12 cellular contexts compared by ENCODE assay signal in genomic region chr19:4495471-4495870, GRCh38. TPM values are rescaled to one million over a fixed set of nuclear protein-coding genes. Genes with fewer than 3 reads are reported as not detected.
DNase-seq lines count a peak whose midpoint lies in the region; TF ChIP-seq lines count a peak whose summit lies in the region.
"Had no signal": no experiment of that assay in that cellular context is flagged by ENCODE, and none has a peak within 500 bp of the region (broad histone marks: within the 10 kb centered on the region; RNA-seq: fewer than 3 reads in every experiment).

No MANE protein-coding gene starts in this region.

- H3K27ac ChIP-seq in breast epithelium (no peak overlapping the region), endodermal cell (ENCODE audit: low read depth, low read length) (no peak overlapping the region), transverse colon (no peak overlapping the region), hepatocyte (no peak overlapping the region)
- H3K27ac ChIP-seq: testis had no signal

- WGBS in endodermal cell (ENCODE audit: insufficient coverage in 1 of 2, insufficient read length in 1 of 2), 2 experiments = 93 to 98% methylated on average over 7 to 12 of the region's 12 CpGs
- 72 to 100% methylated on average over 3 to 12 of the region's 12 CpGs for WGBS in transverse colon (ENCODE audit: low coverage in 1 of 2), 2 donors
- WGBS in hepatocyte (ENCODE audit: low lambda C conversion rate, missing lambda C conversion rate) = 90% methylated on average over 8 of the region's 12 CpGs

- in situ Hi-C loops in transverse colon (cut with MboI; ENCODE audit: low pct_ligation_motif_present in 1 of 4, low pct_unique_long_range_greater_than_20kb in 1 of 4, low sequenced_read_pairs in 3 of 4) = no loop called here

- H3K9me3 ChIP-seq in breast epithelium (no peaks in the 10 kb centered on the region), endodermal cell (ENCODE audit: control insufficient read depth, low read length) (no peaks in the 10 kb centered on the region), transverse colon (no peaks in the 10 kb centered on the region), hepatocyte (ENCODE audit: low read depth) (no peaks in the 10 kb centered on the region)
- H3K9me3 ChIP-seq: testis had no signal

- H3K9me3 Mint-ChIP-seq in MCF 10A (ENCODE audit: unreplicated experiment) = no peaks in the 10 kb centered on the region
- H3K9me3 Mint-ChIP-seq in endodermal cell = no peaks in the 10 kb centered on the region

- H3K4me2 ChIP-seq in hepatocyte = no peak overlapping the region

- no TSS peak for BruUV-seq in MCF 10A (replicated peaks; lab: Mats Ljungman, UMichigan)

- peak; percentile 78 for TF ChIP-seq CTCF in MCF 10A (IDR thresholded peaks at IDR 0.05; ENCODE audit: unreplicated experiment)
- TF ChIP-seq CTCF in breast epithelium (IDR thresholded peaks at IDR 0.05) = no peak
- peak; percentile 55 for TF ChIP-seq CTCF in endodermal cell (conservative IDR thresholded peaks at IDR 0.05)
- peak in 3 of 5 experiments; percentile 14 to 37 (median 24) for TF ChIP-seq CTCF in transverse colon (IDR thresholded peaks at IDR 0.05)
- TF ChIP-seq CTCF in hepatocyte (IDR thresholded peaks at IDR 0.05; ENCODE audit: poor library complexity) = no peak

- no peak overlapping the region for H3K9ac ChIP-seq in endodermal cell (ENCODE audit: extremely low read depth, low read length, poor library complexity, severe bottlenecking)

- H3K27me3 ChIP-seq in breast epithelium = no peaks in the 10 kb centered on the region
- H3K27me3 ChIP-seq in endodermal cell (ENCODE audit: control insufficient read depth, insufficient read depth, low read length, poor library complexity, severe bottlenecking) = no peaks in the 10 kb centered on the region
- H3K27me3 ChIP-seq in transverse colon = no peaks in the 10 kb centered on the region
- H3K27me3 ChIP-seq in hepatocyte = no peaks in the 10 kb centered on the region
- H3K27me3 ChIP-seq: testis had no signal

- CTCF ChIA-PET in MCF 10A (lab: Yijun Ruan, JAX) = interaction anchor here (0.7 to 2.4 kb wide), 4 partner anchors 9 to 31 kb away, joined by 3 to 9 read pairs (median 7); no protein-coding TSS in a partner anchor

- H4K20me1 ChIP-seq in hepatocyte (ENCODE audit: insufficient read depth, poor library complexity, severe bottlenecking) = no peaks in the 10 kb centered on the region

- H3K27ac Mint-ChIP-seq in MCF 10A (ENCODE audit: low read depth, unreplicated experiment) (no peak overlapping the region), endodermal cell (no peak overlapping the region)

- intact Hi-C loops in MCF 10A (cut with micrococcal nuclease) (no loop called here), breast epithelium (cut with DNase I; ENCODE audit: low total_unique reads) (no loop called here), transverse colon (cut with DNase I; ENCODE audit: low total_unique reads) (no loop called here)

- H3K4me3 Mint-ChIP-seq in MCF 10A (ENCODE audit: unreplicated experiment) (no peak overlapping the region), endodermal cell (no peak overlapping the region)

- POLR2A ChIA-PET in MCF 10A (lab: Yijun Ruan, JAX) = interaction anchor here (0.6 kb wide), 1 partner anchor 383 kb away, joined by 3 read pairs; no protein-coding TSS in a partner anchor

- DNase-seq in MCF 10A (ENCODE audit: unreplicated experiment) = peak; percentile 62
- DNase-seq in breast epithelium (ENCODE audit: low spot score in 2 of 2) = no peak
- no peak for DNase-seq in endodermal cell
- no peak for DNase-seq in transverse colon
- DNase-seq in DMS 273 treated with DMSO at 0.1 percent for 48 hours (lab: John Stamatoyannopoulos, UW) = no peak
- no peak for DNase-seq in hepatocyte (ENCODE audit: low spot score)
- DNase-seq: activated effector memory CD4-positive, alpha-beta T cell treated with anti-CD3 and anti-CD28 coated beads, Interleukin-2, amount 50 U/mL, for 16 hours; foreskin melanocyte; left ventricle myocardium superior; testis had no signal

- no peaks in the 10 kb centered on the region for H3K9me2 ChIP-seq in hepatocyte (replicated peaks; ENCODE audit: insufficient read depth)

- H3K27me3 Mint-ChIP-seq in MCF 10A (ENCODE audit: insufficient read depth, unreplicated experiment) = no peaks in the 10 kb centered on the region
- H3K27me3 Mint-ChIP-seq in endodermal cell (ENCODE audit: insufficient read depth) = no peaks in the 10 kb centered on the region

- H3K4me1 ChIP-seq in breast epithelium = no peaks in the 10 kb centered on the region
- no peaks in the 10 kb centered on the region for H3K4me1 ChIP-seq in endodermal cell (ENCODE audit: control insufficient read depth, insufficient read depth, low read length)
- H3K4me1 ChIP-seq in transverse colon = no peaks in the 10 kb centered on the region
- H3K4me1 ChIP-seq in hepatocyte (ENCODE audit: insufficient read depth) = no peaks in the 10 kb centered on the region
- H3K4me1 ChIP-seq: testis had no signal

- H3K79me2 ChIP-seq in hepatocyte = no peaks in the 10 kb centered on the region

- H2AFZ ChIP-seq in hepatocyte = no peak overlapping the region

- TF ChIP-seq EP300 in transverse colon (IDR thresholded peaks at IDR 0.05; ENCODE audit: low read depth) = no peak

- H3K4me1 Mint-ChIP-seq in MCF 10A (ENCODE audit: insufficient read depth, unreplicated experiment) = no peaks in the 10 kb centered on the region
- no peaks in the 10 kb centered on the region for H3K4me1 Mint-ChIP-seq in endodermal cell

- H3K36me3 ChIP-seq in breast epithelium (no peaks in the 10 kb centered on the region), endodermal cell (ENCODE audit: control insufficient read depth, insufficient read depth, low read length) (peaks cover 46% of the 10 kb centered on the region), transverse colon (peaks cover 0 to 41% (median 9%) of the 10 kb centered on the region in 4 donors), hepatocyte (replicated peaks; ENCODE audit: insufficient read depth, low read depth) (no peaks in the 10 kb centered on the region)

- no peak overlapping the region for H3K4me3 ChIP-seq in breast epithelium
- H3K4me3 ChIP-seq in endodermal cell (ENCODE audit: low read length) = no peak overlapping the region
- H3K4me3 ChIP-seq in transverse colon = no peak overlapping the region
- H3K4me3 ChIP-seq in hepatocyte = no peak overlapping the region
- H3K4me3 ChIP-seq: testis had no signal

- TF ChIP-seq POLR2A in breast epithelium (IDR thresholded peaks at IDR 0.05) (no peak), transverse colon (IDR thresholded peaks at IDR 0.05) (no peak)

- H3K36me3 Mint-ChIP-seq in MCF 10A (ENCODE audit: insufficient read depth, unreplicated experiment) (peaks cover 37% of the 10 kb centered on the region), endodermal cell (ENCODE audit: low read depth) (peaks cover 35% of the 10 kb centered on the region)

RNA-seq across cellular contexts. Expression of gene PLIN4, which starts 22.8 kb away (rescaled TPM):
- total RNA-seq in MCF 10A (2022) (1.4 and 1.8 TPM in 2 replicates), breast epithelium (100 to 1,000 TPM in 2 of 3 donors, 10 to 100 TPM in 1; 50.1 to 629 (median 213) TPM), endodermal cell (under 1 TPM; 0.33 to 0.66 TPM), transverse colon (10 to 100 TPM in 3 of 4 donors, 1 to 10 TPM in 1; 8.9 to 33.7 (median 22.2) TPM), hepatocyte (0.17 and 0.60 TPM in 2 replicates)
- 0.18 TPM for polyA plus RNA-seq in endodermal cell (2013, experiment 1 of 2)
- 0.12 TPM for polyA plus RNA-seq in endodermal cell (2013, experiment 2 of 2)
- polyA plus RNA-seq in hepatocyte = 0.27 and 0.55 TPM in 2 replicates

RNA-seq across cellular contexts. Expression of gene HDGFL2, which starts 23.4 kb away (rescaled TPM):
- total RNA-seq in MCF 10A (2022) = 46.3 and 53.8 TPM in 2 replicates
- total RNA-seq in breast epithelium = 10 to 100 TPM; 33.0 to 34.1 (median 33.1) TPM
- total RNA-seq in endodermal cell = 100 to 1,000 TPM; 117 TPM
- polyA plus RNA-seq in endodermal cell (2013, experiment 1 of 2) = 91.6 TPM
- 89.8 TPM for polyA plus RNA-seq in endodermal cell (2013, experiment 2 of 2)
- 10 to 100 TPM; 30.0 to 98.4 (median 38.9) TPM for total RNA-seq in transverse colon
- total RNA-seq in hepatocyte = 34.8 and 50.3 TPM in 2 replicates
- 73.0 and 73.2 TPM in 2 replicates for polyA plus RNA-seq in hepatocyte

RNA-seq across cellular contexts. Expression of gene UBXN6, which starts 37.9 kb away (rescaled TPM):
- total RNA-seq in MCF 10A (2022) = 94.8 and 110 TPM in 2 replicates
- 100 to 1,000 TPM in 1 of 3 donors, 10 to 100 TPM in 2; 72.9 to 139 (median 91.1) TPM for total RNA-seq in breast epithelium
- 10 to 100 TPM; 31.2 to 36.9 TPM for total RNA-seq in endodermal cell
- polyA plus RNA-seq in endodermal cell (2013, experiment 1 of 2) = 37.4 TPM
- polyA plus RNA-seq in endodermal cell (2013, experiment 2 of 2) = 37.1 TPM
- 100 to 1,000 TPM in 2 of 4 donors, 10 to 100 TPM in 2; 72.2 to 314 (median 132) TPM for total RNA-seq in transverse colon
- total RNA-seq in hepatocyte = 80.2 and 88.6 TPM in 2 replicates
- polyA plus RNA-seq in hepatocyte = 36.8 and 44.7 TPM in 2 replicates

RNA-seq across cellular contexts. Expression of gene PLIN5, which starts 39.6 kb away (rescaled TPM):
- total RNA-seq in MCF 10A (2022) (not detected in 2 replicates), breast epithelium (10 to 100 TPM; 10.4 to 26.2 (median 15.4) TPM), endodermal cell (1 to 10 TPM; 3.7 to 3.9 TPM), transverse colon (1 to 10 TPM in 3 of 4 donors, not detected in 1; 2.7 to 6.7 (median 6.0) TPM), hepatocyte (2.1 and 5.8 TPM in 2 replicates)
- 2.4 TPM for polyA plus RNA-seq in endodermal cell (2013, experiment 1 of 2)
- polyA plus RNA-seq in endodermal cell (2013, experiment 2 of 2) = 2.2 TPM
- 6.1 and 6.4 TPM in 2 replicates for polyA plus RNA-seq in hepatocyte
- total RNA-seq: SK-MEL-5 had no signal
- polyA plus RNA-seq: AG04450 had no signal

RNA-seq across cellular contexts. Expression of gene LRG1, which starts 44.4 kb away (rescaled TPM):
- total RNA-seq in MCF 10A (2022) (0.33 and 0.56 TPM in 2 replicates), breast epithelium (10 to 100 TPM in 1 of 3 donors, 1 to 10 TPM in 1, under 1 TPM in 1; 0.64 to 14.7 (median 5.7) TPM), endodermal cell (1 to 10 TPM in 1 of 2 donors, under 1 TPM in 1; 0.86 to 1.4 TPM), transverse colon (10 to 100 TPM in 3 of 4 donors, 1 to 10 TPM in 1; 1.9 to 18.1 (median 14.4) TPM), hepatocyte (5.4 and 6.3 TPM in 2 replicates)
- 0.21 TPM for polyA plus RNA-seq in endodermal cell (2013, experiment 1 of 2)
- 0.75 TPM for polyA plus RNA-seq in endodermal cell (2013, experiment 2 of 2)
- polyA plus RNA-seq in hepatocyte = 9.8 and 11.4 TPM in 2 replicates

Comparison
In these comparisons a context has a peak if more than half of its experiments do, and no peak if none do; other contexts are left out.
1. CTCF ChIP-seq: peak in MCF 10A (single experiment), endodermal cell (single experiment) and transverse colon (3 of 5); none in breast epithelium (0 of 3) and hepatocyte (single experiment).